In genomic region chr3:126375835-126376331, GRCh38 we compare ENCODE assay signal across 1 cellular context.
TF ChIP-seq lines count a peak whose summit lies in the region.

No MANE protein-coding gene starts in this region.

TF ChIP-seq in WTC11, 78 proteins besides CTCF, POLR2A, EP300 and RAD21 (continued from another document):
- TF ChIP-seq PRDM15 (CRISPR knock-in tag; IDR thresholded peaks at IDR 0.05) (no peak), ZNF532 (CRISPR knock-in tag; IDR thresholded peaks at IDR 0.05; ENCODE audit: borderline replicate concordance) (no peak), CBFB (CRISPR knock-in tag; IDR thresholded peaks at IDR 0.05; ENCODE audit: low read depth) (no peak), ZNF512 (CRISPR knock-in tag; IDR thresholded peaks at IDR 0.05; ENCODE audit: borderline replicate concordance) (no peak), GABPB1 (CRISPR knock-in tag; IDR thresholded peaks at IDR 0.05) (no peak), CDX4 (CRISPR knock-in tag; IDR thresholded peaks at IDR 0.05; ENCODE audit: borderline replicate concordance) (no peak), AR (CRISPR knock-in tag; IDR thresholded peaks at IDR 0.05) (no peak), ZNF425 (CRISPR knock-in tag; conservative IDR thresholded peaks at IDR 0.05) (no peak), AFF4 (CRISPR knock-in tag; IDR thresholded peaks at IDR 0.05; ENCODE audit: borderline replicate concordance) (no peak)
